Comparison of ENCODE assay signal across 26 cellular contexts in the genomic region with DNA sequence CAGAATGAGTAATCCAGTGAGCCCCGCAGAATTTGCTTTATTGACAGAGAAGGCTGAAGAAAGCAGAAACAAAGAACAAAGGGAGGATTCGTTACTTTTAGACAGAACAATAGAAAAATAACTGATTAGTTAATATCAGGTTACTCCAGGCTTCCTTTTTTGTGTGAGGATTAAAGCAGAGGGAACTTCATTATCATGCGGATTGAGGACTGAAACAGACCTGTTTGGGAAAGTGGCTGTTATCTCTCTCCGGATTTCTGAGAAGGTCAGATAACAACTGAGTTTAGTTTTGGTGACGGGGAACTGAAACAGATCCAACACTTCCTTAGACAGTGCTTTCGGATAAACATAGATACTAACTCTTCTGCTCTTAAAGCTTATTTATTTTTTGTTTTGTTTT.
"Had no signal": no experiment of that assay in that cellular context is flagged by ENCODE, and none has a peak within 500 bp of the region (broad histone marks: within the 10 kb centered on the region; RNA-seq: fewer than 3 reads in every experiment).

No MANE protein-coding gene starts in this region.

- H3K27me3 ChIP-seq: testis, vagina had no signal

- H3K36me3 Mint-ChIP-seq: activated naive CD8-positive, alpha-beta T cell treated with anti-CD3 and anti-CD28 coated beads, Interleukin-2, amount 10 ng/mL, durations not matched to agents 7 days and 5 days; immature natural killer cell; type B pancreatic cell had no signal

- H3K36me3 ChIP-seq: breast epithelium, heart right ventricle, spleen, vagina had no signal

- H3K4me1 Mint-ChIP-seq: activated naive CD8-positive, alpha-beta T cell treated with anti-CD3 and anti-CD28 coated beads, Interleukin-2, amount 10 ng/mL, durations not matched to agents 7 days and 5 days; central memory CD8-positive, alpha-beta T cell; immature natural killer cell had no signal

- H3K4me1 ChIP-seq: breast epithelium, heart right ventricle, spleen, testis had no signal

- H3K27ac Mint-ChIP-seq: activated naive CD8-positive, alpha-beta T cell treated with anti-CD3 and anti-CD28 coated beads, Interleukin-2, amount 10 ng/mL, durations not matched to agents 7 days and 5 days; activated T-helper 2 cell treated with anti-CD3 and anti-CD28 coated beads, Interferon-gamma antibody, Interleukin-2, Interleukin-4, amounts not matched to agents 10 μg/mL and 5 μg/mL and 100 μg/mL, durations not matched to agents 14 hours and 24 hours and 36 hours; immature natural killer cell; nephron progenitor cell; progenitor cell of endocrine pancreas; type B pancreatic cell had no signal

- H3K9me3 ChIP-seq: breast epithelium, heart right ventricle, testis, vagina had no signal

- H3K4me3 ChIP-seq: breast epithelium, dorsolateral prefrontal cortex, heart right ventricle, spleen, testis, vagina had no signal

- DNase-seq: activated CD4-positive, alpha-beta T cell treated with anti-CD3 and anti-CD28 coated beads for 4 hours; activated CD4-positive, alpha-beta T cell treated with anti-CD3 and anti-CD28 coated beads, Interleukin-2, amount 50 U/mL, for 48 hours; activated CD4-positive, CD25-positive, alpha-beta regulatory T cell; activated CD8-positive, alpha-beta memory T cell treated with anti-CD3 and anti-CD28 coated beads, Interleukin-2, amount 50 U/mL, for 48 hours; activated naive CD4-positive, alpha-beta T cell; activated naive CD8-positive, alpha-beta T cell treated with anti-CD3 and anti-CD28 coated beads, Interleukin-2, amount 10 ng/mL, durations not matched to agents 7 days and 5 days; activated T-cell treated with anti-CD3 and anti-CD28 coated beads, Interleukin-2, amount 50 U/mL, for 4 hours; amniotic stem cell; dorsolateral prefrontal cortex; heart right ventricle; immature natural killer cell; kidney glomerular epithelial cell; left ventricle myocardium superior; mammary epithelial cell; nephron progenitor cell; spleen; stimulated activated CD4-positive, alpha-beta T cell treated with anti-CD3 and anti-CD28 coated beads, Interleukin-4, amount 100 ng/mL, for 1 hour; stimulated activated naive CD4-positive, alpha-beta T cell; T-helper 1 cell; testis had no signal

- H3K4me3 Mint-ChIP-seq: activated naive CD8-positive, alpha-beta T cell treated with anti-CD3 and anti-CD28 coated beads, Interleukin-2, amount 10 ng/mL, durations not matched to agents 7 days and 5 days; activated T-cell treated with anti-CD3 and anti-CD28 coated beads, Interleukin-2, amount 50 U/mL, for 4 hours; central memory CD8-positive, alpha-beta T cell; immature natural killer cell; nephron progenitor cell; type B pancreatic cell had no signal

- ATAC-seq: activated T-cell treated with anti-CD3 and anti-CD28 coated beads, Interleukin-2, amount 50 U/mL, for 4 hours; heart right ventricle; left ventricle myocardium superior had no signal

- H3K9me3 Mint-ChIP-seq: central memory CD8-positive, alpha-beta T cell had no signal

- H3K27ac ChIP-seq: breast epithelium, dorsolateral prefrontal cortex, heart right ventricle, testis, vagina had no signal
